In the genomic region with DNA sequence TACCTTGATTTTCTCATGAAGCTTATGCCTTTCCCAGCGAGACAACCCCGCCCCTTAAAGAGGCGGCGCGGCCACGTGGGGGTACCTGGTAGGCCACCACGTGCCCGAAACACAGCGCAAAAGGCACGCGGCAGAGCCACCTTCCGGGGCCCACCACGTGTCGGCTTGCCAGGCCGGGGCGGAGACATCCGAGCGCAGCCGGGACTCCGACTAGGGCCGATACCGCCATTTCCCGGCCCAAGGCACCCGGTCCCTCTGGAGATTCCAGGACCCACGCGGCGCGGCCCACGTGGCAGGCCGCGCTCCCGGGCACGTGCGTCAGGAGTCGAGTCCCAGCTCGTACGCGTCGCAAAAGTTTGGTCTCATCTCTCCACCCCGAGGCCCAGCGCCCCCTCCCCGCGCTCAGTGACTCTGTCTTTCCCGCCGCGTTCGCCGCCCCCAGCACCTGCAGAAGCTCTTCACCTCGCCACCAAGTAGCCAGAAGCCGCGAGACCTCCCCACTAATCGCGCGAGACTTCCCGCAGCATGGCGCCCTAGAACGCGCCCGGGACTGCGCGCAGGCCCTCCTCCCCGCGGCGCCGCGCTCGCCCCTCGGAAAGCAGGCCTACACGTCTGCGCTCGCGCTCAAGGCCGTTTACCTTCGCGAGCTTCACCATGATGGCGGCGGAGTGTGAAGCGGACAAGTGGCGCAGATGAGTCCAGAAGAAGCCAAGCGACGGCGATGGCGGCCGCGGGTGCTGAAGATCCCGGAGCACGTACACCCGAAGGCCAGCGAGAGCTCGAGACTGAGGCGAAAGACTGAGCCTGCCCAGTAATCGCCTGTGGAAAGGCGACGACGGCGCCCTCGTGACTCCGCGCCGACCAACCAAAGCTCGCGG, we compare ENCODE assay signal across 1 cellular context.
TF ChIP-seq lines count a peak whose summit lies in the region.

A gene with protein sequence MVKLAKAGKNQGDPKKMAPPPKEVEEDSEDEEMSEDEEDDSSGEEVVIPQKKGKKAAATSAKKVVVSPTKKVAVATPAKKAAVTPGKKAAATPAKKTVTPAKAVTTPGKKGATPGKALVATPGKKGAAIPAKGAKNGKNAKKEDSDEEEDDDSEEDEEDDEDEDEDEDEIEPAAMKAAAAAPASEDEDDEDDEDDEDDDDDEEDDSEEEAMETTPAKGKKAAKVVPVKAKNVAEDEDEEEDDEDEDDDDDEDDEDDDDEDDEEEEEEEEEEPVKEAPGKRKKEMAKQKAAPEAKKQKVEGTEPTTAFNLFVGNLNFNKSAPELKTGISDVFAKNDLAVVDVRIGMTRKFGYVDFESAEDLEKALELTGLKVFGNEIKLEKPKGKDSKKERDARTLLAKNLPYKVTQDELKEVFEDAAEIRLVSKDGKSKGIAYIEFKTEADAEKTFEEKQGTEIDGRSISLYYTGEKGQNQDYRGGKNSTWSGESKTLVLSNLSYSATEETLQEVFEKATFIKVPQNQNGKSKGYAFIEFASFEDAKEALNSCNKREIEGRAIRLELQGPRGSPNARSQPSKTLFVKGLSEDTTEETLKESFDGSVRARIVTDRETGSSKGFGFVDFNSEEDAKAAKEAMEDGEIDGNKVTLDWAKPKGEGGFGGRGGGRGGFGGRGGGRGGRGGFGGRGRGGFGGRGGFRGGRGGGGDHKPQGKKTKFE (minus strand): TSS at position 787 of the 878 bp plus-strand sequence. CDS start 131 bp downstream, at position 656.

TF ChIP-seq in HepG2, 621 proteins besides CTCF, POLR2A, EP300 and RAD21 (continued from another document and continues in another):
- TF ChIP-seq, protein P1, sequence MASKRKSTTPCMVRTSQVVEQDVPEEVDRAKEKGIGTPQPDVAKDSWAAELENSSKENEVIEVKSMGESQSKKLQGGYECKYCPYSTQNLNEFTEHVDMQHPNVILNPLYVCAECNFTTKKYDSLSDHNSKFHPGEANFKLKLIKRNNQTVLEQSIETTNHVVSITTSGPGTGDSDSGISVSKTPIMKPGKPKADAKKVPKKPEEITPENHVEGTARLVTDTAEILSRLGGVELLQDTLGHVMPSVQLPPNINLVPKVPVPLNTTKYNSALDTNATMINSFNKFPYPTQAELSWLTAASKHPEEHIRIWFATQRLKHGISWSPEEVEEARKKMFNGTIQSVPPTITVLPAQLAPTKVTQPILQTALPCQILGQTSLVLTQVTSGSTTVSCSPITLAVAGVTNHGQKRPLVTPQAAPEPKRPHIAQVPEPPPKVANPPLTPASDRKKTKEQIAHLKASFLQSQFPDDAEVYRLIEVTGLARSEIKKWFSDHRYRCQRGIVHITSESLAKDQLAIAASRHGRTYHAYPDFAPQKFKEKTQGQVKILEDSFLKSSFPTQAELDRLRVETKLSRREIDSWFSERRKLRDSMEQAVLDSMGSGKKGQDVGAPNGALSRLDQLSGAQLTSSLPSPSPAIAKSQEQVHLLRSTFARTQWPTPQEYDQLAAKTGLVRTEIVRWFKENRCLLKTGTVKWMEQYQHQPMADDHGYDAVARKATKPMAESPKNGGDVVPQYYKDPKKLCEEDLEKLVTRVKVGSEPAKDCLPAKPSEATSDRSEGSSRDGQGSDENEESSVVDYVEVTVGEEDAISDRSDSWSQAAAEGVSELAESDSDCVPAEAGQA (IDR thresholded peaks at IDR 0.05; ENCODE audit: low read depth) = peak; percentile 80
- TF ChIP-seq, protein P1 (CRISPR knock-in tag; IDR thresholded peaks at IDR 0.05; ENCODE audit: borderline replicate concordance) = no peak
- TF ChIP-seq NR2F6 (IDR thresholded peaks at IDR 0.05) (no peak), NR2F6 (CRISPR knock-in tag; IDR thresholded peaks at IDR 0.05) (peak; percentile 63), ZNF788 (CRISPR knock-in tag; IDR thresholded peaks at IDR 0.05; ENCODE audit: borderline replicate concordance) (peak; percentile 77), POGZ (CRISPR knock-in tag; IDR thresholded peaks at IDR 0.05) (peak; percentile 94), SNAPC2 (CRISPR knock-in tag; IDR thresholded peaks at IDR 0.05) (peak; percentile 92), ZNF557 (CRISPR knock-in tag; IDR thresholded peaks at IDR 0.05) (peak; percentile 90), RFXAP (CRISPR knock-in tag; IDR thresholded peaks at IDR 0.05; ENCODE audit: borderline replicate concordance) (peak; percentile 93; the same call in 1 of the 2 replicates), CBX5 (CRISPR knock-in tag; IDR thresholded peaks at IDR 0.05; ENCODE audit: borderline replicate concordance) (peak; percentile 67), NR1H2 (CRISPR knock-in tag; IDR thresholded peaks at IDR 0.05; ENCODE audit: borderline replicate concordance, low read depth) (peak; percentile 92; the same call in 1 of the 2 replicates), ZNF678 (CRISPR knock-in tag; IDR thresholded peaks at IDR 0.05) (peak; percentile 58; the same call in 1 of the 2 replicates), CEBPB (IDR thresholded peaks at IDR 0.05; ENCODE audit: borderline replicate concordance, low read depth, low read length) (no peak), TARDBP (CRISPR knock-in tag; IDR thresholded peaks at IDR 0.05) (peak; percentile 88)
- TF ChIP-seq, protein P2, sequence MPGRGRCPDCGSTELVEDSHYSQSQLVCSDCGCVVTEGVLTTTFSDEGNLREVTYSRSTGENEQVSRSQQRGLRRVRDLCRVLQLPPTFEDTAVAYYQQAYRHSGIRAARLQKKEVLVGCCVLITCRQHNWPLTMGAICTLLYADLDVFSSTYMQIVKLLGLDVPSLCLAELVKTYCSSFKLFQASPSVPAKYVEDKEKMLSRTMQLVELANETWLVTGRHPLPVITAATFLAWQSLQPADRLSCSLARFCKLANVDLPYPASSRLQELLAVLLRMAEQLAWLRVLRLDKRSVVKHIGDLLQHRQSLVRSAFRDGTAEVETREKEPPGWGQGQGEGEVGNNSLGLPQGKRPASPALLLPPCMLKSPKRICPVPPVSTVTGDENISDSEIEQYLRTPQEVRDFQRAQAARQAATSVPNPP (CRISPR knock-in tag; IDR thresholded peaks at IDR 0.05) = peak; percentile 61; the same call in 1 of the 2 replicates
- TF ChIP-seq, protein P3, sequence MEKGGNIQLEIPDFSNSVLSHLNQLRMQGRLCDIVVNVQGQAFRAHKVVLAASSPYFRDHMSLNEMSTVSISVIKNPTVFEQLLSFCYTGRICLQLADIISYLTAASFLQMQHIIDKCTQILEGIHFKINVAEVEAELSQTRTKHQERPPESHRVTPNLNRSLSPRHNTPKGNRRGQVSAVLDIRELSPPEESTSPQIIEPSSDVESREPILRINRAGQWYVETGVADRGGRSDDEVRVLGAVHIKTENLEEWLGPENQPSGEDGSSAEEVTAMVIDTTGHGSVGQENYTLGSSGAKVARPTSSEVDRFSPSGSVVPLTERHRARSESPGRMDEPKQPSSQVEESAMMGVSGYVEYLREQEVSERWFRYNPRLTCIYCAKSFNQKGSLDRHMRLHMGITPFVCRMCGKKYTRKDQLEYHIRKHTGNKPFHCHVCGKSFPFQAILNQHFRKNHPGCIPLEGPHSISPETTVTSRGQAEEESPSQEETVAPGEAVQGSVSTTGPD (CRISPR knock-in tag; IDR thresholded peaks at IDR 0.05) = no peak
- TF ChIP-seq, protein P4, sequence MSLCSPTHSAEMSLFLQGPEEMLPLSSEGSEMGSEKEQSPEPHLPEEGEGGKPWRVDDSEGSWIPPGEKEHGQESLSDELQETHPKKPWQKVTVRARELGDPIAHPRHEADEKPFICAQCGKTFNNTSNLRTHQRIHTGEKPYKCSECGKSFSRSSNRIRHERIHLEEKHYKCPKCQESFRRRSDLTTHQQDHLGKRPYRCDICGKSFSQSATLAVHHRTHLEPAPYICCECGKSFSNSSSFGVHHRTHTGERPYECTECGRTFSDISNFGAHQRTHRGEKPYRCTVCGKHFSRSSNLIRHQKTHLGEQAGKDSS (CRISPR knock-in tag; IDR thresholded peaks at IDR 0.05; ENCODE audit: borderline replicate concordance, low read depth) = peak; percentile 49
- TF ChIP-seq, protein P5, sequence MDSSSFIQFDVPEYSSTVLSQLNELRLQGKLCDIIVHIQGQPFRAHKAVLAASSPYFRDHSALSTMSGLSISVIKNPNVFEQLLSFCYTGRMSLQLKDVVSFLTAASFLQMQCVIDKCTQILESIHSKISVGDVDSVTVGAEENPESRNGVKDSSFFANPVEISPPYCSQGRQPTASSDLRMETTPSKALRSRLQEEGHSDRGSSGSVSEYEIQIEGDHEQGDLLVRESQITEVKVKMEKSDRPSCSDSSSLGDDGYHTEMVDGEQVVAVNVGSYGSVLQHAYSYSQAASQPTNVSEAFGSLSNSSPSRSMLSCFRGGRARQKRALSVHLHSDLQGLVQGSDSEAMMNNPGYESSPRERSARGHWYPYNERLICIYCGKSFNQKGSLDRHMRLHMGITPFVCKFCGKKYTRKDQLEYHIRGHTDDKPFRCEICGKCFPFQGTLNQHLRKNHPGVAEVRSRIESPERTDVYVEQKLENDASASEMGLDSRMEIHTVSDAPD (CRISPR knock-in tag; IDR thresholded peaks at IDR 0.05) = peak; percentile 81
- TF ChIP-seq, protein P6, sequence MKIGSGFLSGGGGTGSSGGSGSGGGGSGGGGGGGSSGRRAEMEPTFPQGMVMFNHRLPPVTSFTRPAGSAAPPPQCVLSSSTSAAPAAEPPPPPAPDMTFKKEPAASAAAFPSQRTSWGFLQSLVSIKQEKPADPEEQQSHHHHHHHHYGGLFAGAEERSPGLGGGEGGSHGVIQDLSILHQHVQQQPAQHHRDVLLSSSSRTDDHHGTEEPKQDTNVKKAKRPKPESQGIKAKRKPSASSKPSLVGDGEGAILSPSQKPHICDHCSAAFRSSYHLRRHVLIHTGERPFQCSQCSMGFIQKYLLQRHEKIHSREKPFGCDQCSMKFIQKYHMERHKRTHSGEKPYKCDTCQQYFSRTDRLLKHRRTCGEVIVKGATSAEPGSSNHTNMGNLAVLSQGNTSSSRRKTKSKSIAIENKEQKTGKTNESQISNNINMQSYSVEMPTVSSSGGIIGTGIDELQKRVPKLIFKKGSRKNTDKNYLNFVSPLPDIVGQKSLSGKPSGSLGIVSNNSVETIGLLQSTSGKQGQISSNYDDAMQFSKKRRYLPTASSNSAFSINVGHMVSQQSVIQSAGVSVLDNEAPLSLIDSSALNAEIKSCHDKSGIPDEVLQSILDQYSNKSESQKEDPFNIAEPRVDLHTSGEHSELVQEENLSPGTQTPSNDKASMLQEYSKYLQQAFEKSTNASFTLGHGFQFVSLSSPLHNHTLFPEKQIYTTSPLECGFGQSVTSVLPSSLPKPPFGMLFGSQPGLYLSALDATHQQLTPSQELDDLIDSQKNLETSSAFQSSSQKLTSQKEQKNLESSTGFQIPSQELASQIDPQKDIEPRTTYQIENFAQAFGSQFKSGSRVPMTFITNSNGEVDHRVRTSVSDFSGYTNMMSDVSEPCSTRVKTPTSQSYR (CRISPR knock-in tag; IDR thresholded peaks at IDR 0.05; ENCODE audit: borderline replicate concordance) = no peak; the same call in 1 of the 2 replicates
- TF ChIP-seq, protein P7, sequence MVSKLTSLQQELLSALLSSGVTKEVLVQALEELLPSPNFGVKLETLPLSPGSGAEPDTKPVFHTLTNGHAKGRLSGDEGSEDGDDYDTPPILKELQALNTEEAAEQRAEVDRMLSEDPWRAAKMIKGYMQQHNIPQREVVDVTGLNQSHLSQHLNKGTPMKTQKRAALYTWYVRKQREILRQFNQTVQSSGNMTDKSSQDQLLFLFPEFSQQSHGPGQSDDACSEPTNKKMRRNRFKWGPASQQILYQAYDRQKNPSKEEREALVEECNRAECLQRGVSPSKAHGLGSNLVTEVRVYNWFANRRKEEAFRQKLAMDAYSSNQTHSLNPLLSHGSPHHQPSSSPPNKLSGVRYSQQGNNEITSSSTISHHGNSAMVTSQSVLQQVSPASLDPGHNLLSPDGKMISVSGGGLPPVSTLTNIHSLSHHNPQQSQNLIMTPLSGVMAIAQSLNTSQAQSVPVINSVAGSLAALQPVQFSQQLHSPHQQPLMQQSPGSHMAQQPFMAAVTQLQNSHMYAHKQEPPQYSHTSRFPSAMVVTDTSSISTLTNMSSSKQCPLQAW (CRISPR knock-in tag; IDR thresholded peaks at IDR 0.05) = peak; percentile 96
- TF ChIP-seq, protein P8, sequence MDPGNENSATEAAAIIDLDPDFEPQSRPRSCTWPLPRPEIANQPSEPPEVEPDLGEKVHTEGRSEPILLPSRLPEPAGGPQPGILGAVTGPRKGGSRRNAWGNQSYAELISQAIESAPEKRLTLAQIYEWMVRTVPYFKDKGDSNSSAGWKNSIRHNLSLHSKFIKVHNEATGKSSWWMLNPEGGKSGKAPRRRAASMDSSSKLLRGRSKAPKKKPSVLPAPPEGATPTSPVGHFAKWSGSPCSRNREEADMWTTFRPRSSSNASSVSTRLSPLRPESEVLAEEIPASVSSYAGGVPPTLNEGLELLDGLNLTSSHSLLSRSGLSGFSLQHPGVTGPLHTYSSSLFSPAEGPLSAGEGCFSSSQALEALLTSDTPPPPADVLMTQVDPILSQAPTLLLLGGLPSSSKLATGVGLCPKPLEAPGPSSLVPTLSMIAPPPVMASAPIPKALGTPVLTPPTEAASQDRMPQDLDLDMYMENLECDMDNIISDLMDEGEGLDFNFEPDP (CRISPR knock-in tag; conservative IDR thresholded peaks at IDR 0.05) = peak; percentile 98; the same call in 1 of the 2 replicates
- TF ChIP-seq, protein P9, sequence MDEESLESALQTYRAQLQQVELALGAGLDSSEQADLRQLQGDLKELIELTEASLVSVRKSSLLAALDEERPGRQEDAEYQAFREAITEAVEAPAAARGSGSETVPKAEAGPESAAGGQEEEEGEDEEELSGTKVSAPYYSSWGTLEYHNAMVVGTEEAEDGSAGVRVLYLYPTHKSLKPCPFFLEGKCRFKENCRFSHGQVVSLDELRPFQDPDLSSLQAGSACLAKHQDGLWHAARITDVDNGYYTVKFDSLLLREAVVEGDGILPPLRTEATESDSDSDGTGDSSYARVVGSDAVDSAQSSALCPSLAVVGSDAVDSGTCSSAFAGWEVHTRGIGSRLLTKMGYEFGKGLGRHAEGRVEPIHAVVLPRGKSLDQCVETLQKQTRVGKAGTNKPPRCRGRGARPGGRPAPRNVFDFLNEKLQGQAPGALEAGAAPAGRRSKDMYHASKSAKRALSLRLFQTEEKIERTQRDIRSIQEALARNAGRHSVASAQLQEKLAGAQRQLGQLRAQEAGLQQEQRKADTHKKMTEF (CRISPR knock-in tag; IDR thresholded peaks at IDR 0.05) = peak; percentile 97
